Comparison of ENCODE assay signal across 19 cellular contexts in the genomic region with DNA sequence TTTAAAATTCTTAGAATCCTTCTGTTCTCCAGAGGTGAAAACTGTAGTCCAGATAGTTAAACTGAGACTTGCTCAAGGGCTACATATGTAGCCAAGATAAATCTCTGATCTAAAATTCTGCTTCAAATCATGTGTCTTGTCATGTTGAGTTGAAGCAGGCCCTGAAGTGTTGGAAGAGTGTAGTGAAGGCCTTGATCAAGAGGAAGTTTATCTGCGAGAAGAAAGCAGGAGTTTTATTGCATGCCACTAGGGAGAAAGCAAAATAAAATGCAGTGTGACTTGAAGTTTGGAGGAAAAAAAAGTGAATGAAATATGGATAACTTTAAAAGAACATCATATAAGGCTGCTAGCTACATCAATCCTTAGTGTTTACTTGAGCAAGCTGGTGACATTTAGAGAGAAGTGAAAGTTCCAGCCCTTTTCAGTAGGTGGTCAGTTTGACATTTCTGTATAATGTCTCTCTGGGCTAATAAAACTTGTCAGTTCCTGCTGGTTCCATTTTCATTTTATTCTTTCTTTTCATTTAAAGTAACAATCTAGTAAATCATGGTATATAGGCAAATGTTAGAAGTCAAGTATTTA.
DNase-seq lines count a peak whose midpoint lies in the region; ATAC-seq and TF ChIP-seq lines count a peak whose summit lies in the region.
"Had no signal": no experiment of that assay in that cellular context is flagged by ENCODE, and none has a peak within 500 bp of the region (broad histone marks: within the 10 kb centered on the region; RNA-seq: fewer than 3 reads in every experiment).

No MANE protein-coding gene starts in this region.

- TF ChIP-seq CTCF in NB4 (IDR thresholded peaks at IDR 0.05; ENCODE audit: low read depth, low read length) = no peak
- TF ChIP-seq CTCF in uterus (IDR thresholded peaks at IDR 0.05) = no peak

- H3K4me1 ChIP-seq in adipocyte (ENCODE audit: control insufficient read depth, insufficient read depth, low read length) (no peaks in the 10 kb centered on the region), uterus (no peaks in the 10 kb centered on the region)
- H3K4me1 ChIP-seq: BLaER1 had no signal

- H3K4me3 ChIP-seq in NB4 (ENCODE audit: low read depth, low read length) = no peak overlapping the region
- H3K4me3 ChIP-seq in adipocyte (ENCODE audit: low read length) = no peak overlapping the region
- no peak overlapping the region for H3K4me3 ChIP-seq in uterus
- H3K4me3 ChIP-seq: BLaER1 had no signal

- no peak for ATAC-seq in stimulated activated naive CD8-positive, alpha-beta T cell treated with anti-CD3 and anti-CD28 coated beads, Interleukin-15, Interleukin-2, amounts not matched to agents 100 U/mL and 50 U/mL, for 24 hours
- no peak for ATAC-seq in Right ventricle myocardium inferior
- no peak for ATAC-seq in effector memory CD8-positive, alpha-beta T cell (replicated peaks)
- ATAC-seq: HCT116, HepG2 had no signal

- H3K4me3 Mint-ChIP-seq in effector memory CD8-positive, alpha-beta T cell = no peak overlapping the region
- H3K4me3 Mint-ChIP-seq: CD14-positive monocyte; CD4-positive, alpha-beta memory T cell had no signal

- in situ Hi-C loops in G401 (cut with HindIII; ENCODE audit: low sequenced_read_pairs) = no loop called here

- H3K9ac ChIP-seq in adipocyte (ENCODE audit: low read length) = no peak overlapping the region
- H3K9ac ChIP-seq: BLaER1 had no signal

- no peak overlapping the region for H3K27ac ChIP-seq in uterus
- H3K27ac ChIP-seq: BLaER1 had no signal

- intact Hi-C loops in uterus (cut with DNase I; ENCODE audit: low total_unique reads) (no loop called here), Right ventricle myocardium inferior (cut with DNase I) (no loop called here)

- H3K27me3 Mint-ChIP-seq in effector memory CD8-positive, alpha-beta T cell = no peaks in the 10 kb centered on the region
- H3K27me3 Mint-ChIP-seq: CD4-positive, alpha-beta memory T cell had no signal

- H3K36me3 ChIP-seq in adipocyte (ENCODE audit: control insufficient read depth, insufficient read depth, low read length, severe bottlenecking) = no peaks in the 10 kb centered on the region
- H3K36me3 ChIP-seq in uterus = no peaks in the 10 kb centered on the region
- H3K36me3 ChIP-seq: BLaER1 had no signal

- H3K27me3 ChIP-seq in adipocyte (replicated peaks; ENCODE audit: control insufficient read depth, insufficient read depth, low read length) (no peaks in the 10 kb centered on the region), uterus (no peaks in the 10 kb centered on the region)
- H3K27me3 ChIP-seq: BLaER1 had no signal

- peaks cover 15 to 21% of the 10 kb centered on the region in 2 donors for H3K9me3 Mint-ChIP-seq in effector memory CD8-positive, alpha-beta T cell

- H3K4me1 Mint-ChIP-seq in effector memory CD8-positive, alpha-beta T cell (ENCODE audit: low read depth in 2 of 2) = no peaks in the 10 kb centered on the region
- H3K4me1 Mint-ChIP-seq: CD14-positive monocyte; CD4-positive, alpha-beta memory T cell had no signal

- H3K27ac Mint-ChIP-seq in effector memory CD8-positive, alpha-beta T cell = no peak overlapping the region
- H3K27ac Mint-ChIP-seq: CD14-positive monocyte; CD4-positive, alpha-beta memory T cell had no signal

- H3K9me3 ChIP-seq in adipocyte (ENCODE audit: control insufficient read depth, low read length) (no peaks in the 10 kb centered on the region), uterus (no peaks in the 10 kb centered on the region)
- H3K9me3 ChIP-seq: BLaER1 had no signal

- DNase-seq in G401 (ENCODE audit: low spot score) = peak; percentile 4
- peak; percentile 4 for DNase-seq in NB4 (ENCODE audit: low read depth)
- DNase-seq in adipocyte (ENCODE audit: low read depth) = peak; percentile 3
- peak; percentile 44 for DNase-seq in left kidney (ENCODE audit: low read depth, low spot score)
- DNase-seq in uterus = no peak
- DNase-seq in stimulated activated naive CD8-positive, alpha-beta T cell treated with anti-CD3 and anti-CD28 coated beads, Interleukin-15, Interleukin-2, amounts not matched to agents 100 U/mL and 50 U/mL, for 24 hours = no peak
- no peak for DNase-seq in Right ventricle myocardium inferior (ENCODE audit: missing footprints)
- DNase-seq in effector memory CD8-positive, alpha-beta T cell = no peak
- DNase-seq: 8988T; CD4-positive, alpha-beta memory T cell; DMS153; DMS79; GF-D8; GOT3; H7 had no signal

- no peak for TF ChIP-seq POLR2A in NB4 (IDR thresholded peaks at IDR 0.05; ENCODE audit: extremely low read depth, insufficient read length)
- TF ChIP-seq POLR2A in uterus (IDR thresholded peaks at IDR 0.05) = no peak

- H3K36me3 Mint-ChIP-seq in effector memory CD8-positive, alpha-beta T cell (ENCODE audit: insufficient read depth) = no peaks in the 10 kb centered on the region
- H3K36me3 Mint-ChIP-seq: CD14-positive monocyte; CD4-positive, alpha-beta memory T cell had no signal

Comparison
In these comparisons a context has a peak if more than half of its experiments do, and no peak if none do; other contexts are left out.
1. DNase-seq: peak in G401 (single experiment), NB4 (single experiment), adipocyte (single experiment) and left kidney (single experiment); none in uterus (0 of 2), stimulated activated naive CD8-positive, alpha-beta T cell treated with anti-CD3 and anti-CD28 coated beads, Interleukin-15, Interleukin-2, amounts not matched to agents 100 U/mL and 50 U/mL, for 24 hours (single experiment), Right ventricle myocardium inferior (single experiment) and effector memory CD8-positive, alpha-beta T cell (0 of 3).